Comparison of ENCODE assay signal across 19 cellular contexts in genomic region chrX:97846718-97847237, GRCh38.
DNase-seq lines count a peak whose midpoint lies in the region; ATAC-seq, FAIRE-seq and TF ChIP-seq lines count a peak whose summit lies in the region.
"Had no signal": no experiment of that assay in that cellular context is flagged by ENCODE, and none has a peak within 500 bp of the region (broad histone marks: within the 10 kb centered on the region; RNA-seq: fewer than 3 reads in every experiment).

No MANE protein-coding gene starts in this region.

- peaks cover 0 to 3% (median 0%) of the 10 kb centered on the region in 4 donors for H3K4me1 Mint-ChIP-seq in naive thymus-derived CD8-positive, alpha-beta T cell
- H3K4me1 Mint-ChIP-seq: CD4-positive, alpha-beta memory T cell; GM23338 had no signal

- TF ChIP-seq RAD21 in A549 (conservative IDR thresholded peaks at IDR 0.05 in 1 of 2, IDR thresholded peaks at IDR 0.05 in 1 of 2) = no peak

- TF ChIP-seq CTCF in A549 (IDR thresholded peaks at IDR 0.05) (no peak), dorsolateral prefrontal cortex (IDR thresholded peaks at IDR 0.05 in 54 of 56, conservative IDR thresholded peaks at IDR 0.05 in 2 of 56; ENCODE audit: low read depth in 1 of 56, partially characterized antibody in 56 of 56) (no peak)

- in situ Hi-C loops in HAP-1 (cut with MboI; ENCODE audit: low sequenced_read_pairs) = no loop called here

- TF ChIP-seq EP300 in A549 (IDR thresholded peaks at IDR 0.05) = no peak

- H3K4me1 ChIP-seq in A549 (no peaks in the 10 kb centered on the region), HAP-1 (no peaks in the 10 kb centered on the region)

- no peak for FAIRE-seq in A549 (lab: Jason Lieb, UNC)
- FAIRE-seq: GM12892, GM19239 had no signal

- whole genome bisulfite sequencing in A549 (ENCODE audit: missing lambda C conversion rate) = 65% methylated on average over 19 of the region's 25 CpGs

- no peak for ATAC-seq in A549
- ATAC-seq in naive thymus-derived CD8-positive, alpha-beta T cell = no peak
- ATAC-seq: GM23338 had no signal

- H3K27me3 ChIP-seq in H7 (ENCODE audit: control insufficient read depth, insufficient read depth, low read length) = no peaks in the 10 kb centered on the region
- H3K27me3 ChIP-seq in dorsolateral prefrontal cortex = peaks cover 0 to 36% (median 3%) of the 10 kb centered on the region in 45 donors
- no peaks in the 10 kb centered on the region for H3K27me3 ChIP-seq in HAP-1 (ENCODE audit: low read depth)

- no peaks in the 10 kb centered on the region for H3K27me3 Mint-ChIP-seq in naive thymus-derived CD8-positive, alpha-beta T cell
- H3K27me3 Mint-ChIP-seq: CD4-positive, alpha-beta memory T cell had no signal

- H3K4me3 Mint-ChIP-seq in naive thymus-derived CD8-positive, alpha-beta T cell = no peak overlapping the region
- H3K4me3 Mint-ChIP-seq: GM23338 had no signal

- intact Hi-C loops in posterior vena cava (cut with DNase I) = no loop called here
- intact Hi-C loops in dorsolateral prefrontal cortex (cut with DNase I) = no loop called here

- H3K27ac Mint-ChIP-seq in naive thymus-derived CD8-positive, alpha-beta T cell = no peak overlapping the region
- H3K27ac Mint-ChIP-seq: CD4-positive, alpha-beta memory T cell; GM23338 had no signal

- H3K4me3 ChIP-seq in A549 = no peak overlapping the region
- H3K4me3 ChIP-seq in H7 (ENCODE audit: insufficient read depth, low read depth, low read length) = no peak overlapping the region
- no peak overlapping the region for H3K4me3 ChIP-seq in dorsolateral prefrontal cortex
- no peak overlapping the region for H3K4me3 ChIP-seq in HAP-1
- H3K4me3 ChIP-seq: GM23338 had no signal

- H3K27ac ChIP-seq in A549 = no peak overlapping the region
- no peak overlapping the region for H3K27ac ChIP-seq in dorsolateral prefrontal cortex

- no peaks in the 10 kb centered on the region for H3K36me3 Mint-ChIP-seq in naive thymus-derived CD8-positive, alpha-beta T cell
- H3K36me3 Mint-ChIP-seq: CD4-positive, alpha-beta memory T cell had no signal

- H3K9me3 ChIP-seq in A549 (no peaks in the 10 kb centered on the region), HAP-1 (peaks cover 10% of the 10 kb centered on the region)

- no peak for TF ChIP-seq POLR2A in A549 (IDR thresholded peaks at IDR 0.05; ENCODE audit: low read length)

- H3K4me2 ChIP-seq in A549 = no peak overlapping the region
- H3K4me2 ChIP-seq: GM23338 had no signal

- POLR2A ChIA-PET in A549 (lab: Yijun Ruan, JAX) = no interaction called here
- POLR2A ChIA-PET in naive thymus-derived CD8-positive, alpha-beta T cell (lab: Charles Lee) = no interaction called here

- CTCF ChIA-PET in A549 (lab: Yijun Ruan, JAX) = no interaction called here

- H3K9me3 Mint-ChIP-seq in naive thymus-derived CD8-positive, alpha-beta T cell = peaks cover 0 to 44% (median 12%) of the 10 kb centered on the region in 9 donors

- DNase-seq in A549 (ENCODE audit: low read depth in 1 of 2, low spot score in 1 of 2) = no peak
- peak; percentile 18 for DNase-seq in H7
- peak; percentile 76 for DNase-seq in mesenteric fat pad (ENCODE audit: low spot score)
- peak; percentile 62 for DNase-seq in posterior vena cava (ENCODE audit: low spot score)
- no peak for DNase-seq in dorsolateral prefrontal cortex
- DNase-seq in naive thymus-derived CD8-positive, alpha-beta T cell = no peak
- DNase-seq in HAP-1 (ENCODE audit: low spot score in 2 of 2) = no peak
- DNase-seq: 8988T; C1 segment of cervical spinal cord; Calu3; CD4-positive, alpha-beta memory T cell; COR-L47; DMS53; DMS79 treated with DMSO at 0.1 percent for 48 hours; GF-D8; HCEC 1CT had no signal

- H3K36me3 ChIP-seq in H7 (replicated peaks; ENCODE audit: control insufficient read depth, insufficient read depth, low read length) (no peaks in the 10 kb centered on the region), HAP-1 (replicated peaks) (no peaks in the 10 kb centered on the region)

TF ChIP-seq in A549, 52 proteins besides CTCF, POLR2A, EP300 and RAD21:
- TF ChIP-seq MAFK (IDR thresholded peaks at IDR 0.05; ENCODE audit: partially characterized antibody) (peak; percentile 19), MAX (IDR thresholded peaks at IDR 0.05) (no peak), JUN (IDR thresholded peaks at IDR 0.05) (no peak)
- TF ChIP-seq, protein P1, sequence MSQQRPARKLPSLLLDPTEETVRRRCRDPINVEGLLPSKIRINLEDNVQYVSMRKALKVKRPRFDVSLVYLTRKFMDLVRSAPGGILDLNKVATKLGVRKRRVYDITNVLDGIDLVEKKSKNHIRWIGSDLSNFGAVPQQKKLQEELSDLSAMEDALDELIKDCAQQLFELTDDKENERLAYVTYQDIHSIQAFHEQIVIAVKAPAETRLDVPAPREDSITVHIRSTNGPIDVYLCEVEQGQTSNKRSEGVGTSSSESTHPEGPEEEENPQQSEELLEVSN (IDR thresholded peaks at IDR 0.05; ENCODE audit: borderline replicate concordance, low read depth) = no peak
TF ChIP-seq in A549: peak in this region for 1.

Comparison
In these comparisons a context has a peak if more than half of its experiments do, and no peak if none do; other contexts are left out.
1. DNase-seq: peak in H7 (single experiment), mesenteric fat pad (single experiment) and posterior vena cava (single experiment); none in A549 (0 of 2), dorsolateral prefrontal cortex (0 of 10), naive thymus-derived CD8-positive, alpha-beta T cell (0 of 10) and HAP-1 (0 of 2).